17 cellular contexts compared by ENCODE assay signal in the genomic region with DNA sequence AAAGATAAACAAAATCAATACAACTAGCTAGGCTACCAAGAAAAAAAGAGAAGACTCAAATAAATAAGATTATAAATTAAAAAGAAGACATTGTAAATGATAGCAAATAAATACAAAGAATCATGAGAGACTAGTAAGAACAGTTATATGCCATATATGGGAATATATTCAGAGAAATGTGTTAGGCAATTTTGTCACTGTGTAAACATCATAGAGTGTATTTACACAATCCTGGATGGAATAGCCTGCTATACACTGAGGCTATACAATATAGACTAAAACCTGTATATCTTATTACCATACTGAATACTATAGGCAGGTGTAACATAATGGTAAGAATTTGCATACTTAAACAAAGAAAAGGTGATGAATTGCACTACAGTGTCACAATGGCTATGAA.
DNase-seq lines count a peak whose midpoint lies in the region; ATAC-seq, FAIRE-seq and TF ChIP-seq lines count a peak whose summit lies in the region.
"Had no signal": no experiment of that assay in that cellular context is flagged by ENCODE, and none has a peak within 500 bp of the region (broad histone marks: within the 10 kb centered on the region; RNA-seq: fewer than 3 reads in every experiment).

No MANE protein-coding gene starts in this region.

- ATAC-seq in GM18861 (IDR thresholded peaks at IDR 0.05; ENCODE audit: unreplicated experiment) (no peak), HG02571 (IDR thresholded peaks at IDR 0.05; ENCODE audit: unreplicated experiment) (no peak), HG02759 (IDR thresholded peaks at IDR 0.05; ENCODE audit: unreplicated experiment) (no peak)
- ATAC-seq: GM12878, GM23338, K562 had no signal

- FAIRE-seq in bronchial epithelial cell (lab: Jason Lieb, UNC): no peak
- FAIRE-seq: GM12878, GM18507, HTR-8/SVneo, K562 had no signal

- H3K27me3 ChIP-seq in bronchial epithelial cell (ENCODE audit: control insufficient read depth, insufficient read depth, low read length): no peaks in the 10 kb centered on the region
- H3K27me3 ChIP-seq: BLaER1 had no signal

- no peak for TF ChIP-seq CTCF in bronchial epithelial cell (IDR thresholded peaks at IDR 0.05; ENCODE audit: insufficient read depth, low read length, severe bottlenecking)

- no peak overlapping the region for H3K4me3 ChIP-seq in bronchial epithelial cell (ENCODE audit: low read depth, low read length)
- H3K4me3 ChIP-seq: BLaER1, GM12878, GM23338, K562 had no signal

- no peaks in the 10 kb centered on the region for H3K36me3 ChIP-seq in bronchial epithelial cell (ENCODE audit: control insufficient read depth, insufficient read depth, low read length)
- H3K36me3 ChIP-seq: BLaER1 had no signal

- peak; percentile 3 for DNase-seq in NCI-H510A treated with DMSO at 0.1 percent for 48 hours (lab: John Stamatoyannopoulos, UW)
- no peak for DNase-seq in NCI-H510A (lab: John Stamatoyannopoulos, UW)
- peak; percentile 56 for DNase-seq in NCI-H526 treated with DMSO at 0.1 percent for 48 hours (lab: John Stamatoyannopoulos, UW)
- DNase-seq in bronchial epithelial cell (ENCODE audit: low read depth): peak; percentile 43
- DNase-seq: AML-193; Caco-2; CD8-positive, alpha-beta memory T cell; H9 had no signal
